Comparison of ENCODE assay signal across 8 cellular contexts in genomic region chr1:154936416-154937050, GRCh38. TPM values are rescaled to one million over a fixed set of nuclear protein-coding genes. Genes with fewer than 3 reads are reported as not detected.
A peak's percentile ranks its signal among the peaks of the same experiment; 100 is the strongest.
DNase-seq lines count a peak whose midpoint lies in the region; ATAC-seq and TF ChIP-seq lines count a peak whose summit lies in the region.

PMVK (minus strand) TSS chr1:154936719; CDS start chr1:154936685, 34 bp downstream.

- H3K36me3 ChIP-seq in spleen, result peaks cover 0 to 8% (median 3%) of the 10 kb centered on the region in 6 donors

- H3K4me3 ChIP-seq in AG04450 (ENCODE audit: low read depth, low read length) (peak within 1 kb of the TSS; percentile 72), WI38 (ENCODE audit: low read depth, low read length) (peak within 1 kb of the TSS; percentile 80), cardiac fibroblast (replicated peaks in 1 of 2; ENCODE audit: low read depth in 2 of 2, low read length in 2 of 2) (peak within 1 kb of the TSS; percentile 75 to 91), spleen (peak within 1 kb of the TSS; percentile 53 to 81 (median 66))

- peak; percentile 91 for DNase-seq in AG04450 (ENCODE audit: low read depth, low spot score)
- DNase-seq in NCI-H2227 (lab: John Stamatoyannopoulos, UW; ENCODE audit: unreplicated experiment), result peak; percentile 96
- DNase-seq in cardiac fibroblast (ENCODE audit: low read depth in 2 of 2), result peak; percentile 98
- peak; percentile 96 to 98 (median 97) for DNase-seq in immature natural killer cell
- DNase-seq in spleen, result peak; percentile 98

- H3K27me3 ChIP-seq in AG04450 (ENCODE audit: control insufficient read depth, insufficient read depth, low read length) (peaks cover 2% of the 10 kb centered on the region), spleen (replicated peaks in 1 of 7) (no peaks in the 10 kb centered on the region)

- peak; percentile 62 for ATAC-seq in GM18873 (IDR thresholded peaks at IDR 0.05; ENCODE audit: low FRiP score, unreplicated experiment)
- peak; percentile 72 for ATAC-seq in HG03139 (IDR thresholded peaks at IDR 0.05; ENCODE audit: unreplicated experiment)

- H3K9me3 Mint-ChIP-seq in immature natural killer cell, result no peaks in the 10 kb centered on the region

- WGBS in spleen, 5 donors, result 0 to 1% (median 0%) methylated on average over 22 to 50 of the region's 50 CpGs

- peaks cover 36 to 38% of the 10 kb centered on the region in 2 donors for H3K4me1 Mint-ChIP-seq in immature natural killer cell

- intact Hi-C loops in spleen (cut with DNase I; ENCODE audit: low total_unique reads), result no loop called here

- H3K27me3 Mint-ChIP-seq in immature natural killer cell (ENCODE audit: low read depth in 3 of 3), result peaks cover 3 to 9% (median 5%) of the 10 kb centered on the region in 3 donors

- peak; percentile 42 for TF ChIP-seq CTCF in AG04450 (IDR thresholded peaks at IDR 0.05; ENCODE audit: low read depth, low read length)
- no peak for TF ChIP-seq CTCF in WI38 (IDR thresholded peaks at IDR 0.05; ENCODE audit: low read depth, low read length)
- no peak for TF ChIP-seq CTCF in cardiac fibroblast (IDR thresholded peaks at IDR 0.05; ENCODE audit: low read depth, low read length)
- TF ChIP-seq CTCF in spleen (IDR thresholded peaks at IDR 0.05 in 8 of 11, conservative IDR thresholded peaks at IDR 0.05 in 3 of 11), result peak in 9 of 11 experiments; percentile 20 to 60 (median 43)

- peaks cover 32 to 85% (median 50%) of the 10 kb centered on the region in 6 donors for H3K4me1 ChIP-seq in spleen

- CTCF ChIA-PET in AG04450 (lab: Charles Lee), result interaction anchor here (0.6 to 2.9 kb wide), 17 partner anchors 9 to 610 kb away, joined by 3 to 17 read pairs (median 3); partner anchors contain the start of gene KRTCAP2

- H3K4me3 Mint-ChIP-seq in immature natural killer cell, result peak within 1 kb of the TSS; percentile 84 to 100 (median 95)

- no peaks in the 10 kb centered on the region for H3K36me3 Mint-ChIP-seq in immature natural killer cell

- TF ChIP-seq POLR2A in spleen (IDR thresholded peaks at IDR 0.05), result no peak

- H3K9me3 ChIP-seq in AG04450 (ENCODE audit: control insufficient read depth, insufficient read depth, low read length), result no peaks in the 10 kb centered on the region
- H3K9me3 ChIP-seq in spleen, result no peaks in the 10 kb centered on the region

- H3K27ac ChIP-seq in AG04450 (ENCODE audit: low read depth, low read length), result peak within 1 kb of the TSS; percentile 99
- H3K27ac ChIP-seq in spleen, result peak within 1 kb of the TSS; percentile 94 to 99 (median 98)

- H3K27ac Mint-ChIP-seq in immature natural killer cell, result peak within 1 kb of the TSS; percentile 98 to 99 (median 99)

- POLR2A ChIA-PET in AG04450 (lab: Yijun Ruan, JAX), result interaction anchor here (0.8 to 1.4 kb wide), 6 partner anchors 9 to 114 kb away, joined by 3 to 8 read pairs (median 4); partner anchors contain the start of genes ADAM15, PYGO2 and SHC1

RNA-seq across cellular contexts. Expression of gene PMVK, which starts in this region (rescaled TPM):
- polyA plus RNA-seq in AG04450 (2011; rRNA removed) (21.0 and 24.7 TPM in 2 replicates), immature natural killer cell (10 to 100 TPM; 52.5 to 53.8 (median 53.6) TPM), spleen (10 to 100 TPM; 30.3 to 68.8 (median 42.2) TPM)
- polyA minus RNA-seq in AG04450 (2011; rRNA and poly(A)+ RNA removed), result 9.0 and 10.2 TPM in 2 replicates
- total RNA-seq in spleen, result 10 to 100 TPM; 12.4 to 50.6 (median 33.8) TPM

Comparison
In these comparisons a context has a peak if more than half of its experiments do, and no peak if none do; other contexts are left out.
1. Peak in every context shown above with its lines: DNase-seq, ATAC-seq, H3K4me3 ChIP-seq and H3K27ac ChIP-seq.
2. CTCF ChIP-seq: peak in AG04450 (single experiment) and spleen (9 of 11); none in WI38 (single experiment) and cardiac fibroblast (single experiment).